Comparison of ENCODE assay signal across 10 cellular contexts in genomic region chr1:25019351-25020172, GRCh38.
A peak's percentile ranks its signal among the peaks of the same experiment; 100 is the strongest.
DNase-seq lines count a peak whose midpoint lies in the region; ATAC-seq and TF ChIP-seq lines count a peak whose summit lies in the region.
"Had no signal": no experiment of that assay in that cellular context is flagged by ENCODE, and none has a peak within 500 bp of the region (broad histone marks: within the 10 kb centered on the region; RNA-seq: fewer than 3 reads in every experiment).

No MANE protein-coding gene starts in this region.

- H3K27me3 Mint-ChIP-seq in T-helper 2 cell treated with Interferon-gamma antibody and Interleukin-4, amounts not matched to agents 5 μg/mL and 100 μg/mL, for 36 hours (ENCODE audit: low read depth) = no peaks in the 10 kb centered on the region
- H3K27me3 Mint-ChIP-seq in IgD-negative memory B cell = no peaks in the 10 kb centered on the region
- H3K27me3 Mint-ChIP-seq in naive thymus-derived CD4-positive, alpha-beta T cell = no peaks in the 10 kb centered on the region

- H3K9me3 ChIP-seq in naive thymus-derived CD4-positive, alpha-beta T cell (ENCODE audit: control insufficient read depth in 2 of 3, low read length in 3 of 3) = no peaks in the 10 kb centered on the region
- H3K9me3 ChIP-seq in SK-N-SH (no peaks in the 10 kb centered on the region), WERI-Rb-1 (ENCODE audit: severe bottlenecking) (no peaks in the 10 kb centered on the region)

- H3K4me1 Mint-ChIP-seq in T-helper 2 cell treated with Interferon-gamma antibody and Interleukin-4, amounts not matched to agents 5 μg/mL and 100 μg/mL, for 36 hours (ENCODE audit: low read depth) = peaks cover 61% of the 10 kb centered on the region
- peaks cover 32 to 35% (median 34%) of the 10 kb centered on the region in 3 donors for H3K4me1 Mint-ChIP-seq in IgD-negative memory B cell
- peaks cover 43 to 70% (median 51%) of the 10 kb centered on the region in 7 donors for H3K4me1 Mint-ChIP-seq in naive thymus-derived CD4-positive, alpha-beta T cell

- no peaks in the 10 kb centered on the region for H3K79me2 ChIP-seq in SK-N-SH (ENCODE audit: insufficient read depth)

- H3K36me3 ChIP-seq in naive thymus-derived CD4-positive, alpha-beta T cell (ENCODE audit: control insufficient read depth in 2 of 3, insufficient read depth in 3 of 3, low read length in 3 of 3) = no peaks in the 10 kb centered on the region
- H3K36me3 ChIP-seq in SK-N-SH (replicated peaks in 1 of 2; ENCODE audit: control insufficient read depth in 1 of 2, insufficient read depth in 2 of 2, low read length in 1 of 2) (no peaks in the 10 kb centered on the region), WERI-Rb-1 (no peaks in the 10 kb centered on the region)

- no peaks in the 10 kb centered on the region for H4K20me1 ChIP-seq in SK-N-SH (ENCODE audit: insufficient read depth)

- 85% methylated on average over 11 of the region's 13 CpGs for WGBS in SK-N-SH (ENCODE audit: low lambda C conversion rate)

- CTCF ChIA-PET in naive thymus-derived CD4-positive, alpha-beta T cell (lab: Charles Lee) = no interaction called here
- CTCF ChIA-PET in SK-N-SH (lab: Yijun Ruan, JAX) = no interaction called here

- ATAC-seq in GM21737 (IDR thresholded peaks at IDR 0.05; ENCODE audit: unreplicated experiment) = peak; percentile 32
- no peak for ATAC-seq in naive thymus-derived CD4-positive, alpha-beta T cell

- H3K9me2 ChIP-seq in SK-N-SH = no peaks in the 10 kb centered on the region

- TF ChIP-seq RAD21 in SK-N-SH (IDR thresholded peaks at IDR 0.05; ENCODE audit: low read length) = no peak

- no peaks in the 10 kb centered on the region for H3K36me3 Mint-ChIP-seq in T-helper 2 cell treated with Interferon-gamma antibody and Interleukin-4, amounts not matched to agents 5 μg/mL and 100 μg/mL, for 36 hours (ENCODE audit: low read depth)
- H3K36me3 Mint-ChIP-seq in IgD-negative memory B cell = no peaks in the 10 kb centered on the region
- no peaks in the 10 kb centered on the region for H3K36me3 Mint-ChIP-seq in naive thymus-derived CD4-positive, alpha-beta T cell

- intact Hi-C loops in naive thymus-derived CD4-positive, alpha-beta T cell (cut with micrococcal nuclease) = loop anchor here (5.0 to 10.0 kb wide), 3 partner anchors 37 to 515 kb away; partner anchors contain the start of gene RCAN3 (in 1 of the 2)
- intact Hi-C loops in dorsolateral prefrontal cortex (cut with DNase I) = no loop called here

- TF ChIP-seq EP300 in SK-N-SH (IDR thresholded peaks at IDR 0.05; ENCODE audit: borderline replicate concordance in 1 of 2, low read depth in 1 of 2, low read length in 1 of 2) = no peak

- H3K9ac ChIP-seq in SK-N-SH = no peak overlapping the region

- H2AFZ ChIP-seq in SK-N-SH (ENCODE audit: low read depth) = no peak overlapping the region

- H3K9me3 Mint-ChIP-seq in T-helper 2 cell treated with Interferon-gamma antibody and Interleukin-4, amounts not matched to agents 5 μg/mL and 100 μg/mL, for 36 hours = no peaks in the 10 kb centered on the region
- H3K9me3 Mint-ChIP-seq in IgD-negative memory B cell = no peaks in the 10 kb centered on the region
- H3K9me3 Mint-ChIP-seq in naive thymus-derived CD4-positive, alpha-beta T cell = peaks cover 0 to 1% (median 0%) of the 10 kb centered on the region in 11 donors

- H3K4me2 ChIP-seq in SK-N-SH = no peak overlapping the region

- no peaks in the 10 kb centered on the region for H3K27me3 ChIP-seq in naive thymus-derived CD4-positive, alpha-beta T cell (ENCODE audit: control insufficient read depth in 2 of 2, insufficient read depth in 2 of 2, low read length in 2 of 2)
- H3K27me3 ChIP-seq in SK-N-SH (ENCODE audit: insufficient read depth) (no peaks in the 10 kb centered on the region), WERI-Rb-1 (ENCODE audit: insufficient read depth, low read depth, severe bottlenecking) (no peaks in the 10 kb centered on the region), dorsolateral prefrontal cortex (peaks cover 0 to 4% (median 0%) of the 10 kb centered on the region in 45 donors)

- no peaks in the 10 kb centered on the region for H3F3A ChIP-seq in SK-N-SH (replicated peaks; ENCODE audit: insufficient read depth)

- peaks cover 35 to 38% of the 10 kb centered on the region in 2 donors for H3K4me1 ChIP-seq in naive thymus-derived CD4-positive, alpha-beta T cell (ENCODE audit: control insufficient read depth in 2 of 2, insufficient read depth in 2 of 2, low read length in 2 of 2)
- peaks cover 8 to 9% of the 10 kb centered on the region in 2 experiments; a peak in 3 of 4 replicates for H3K4me1 ChIP-seq in SK-N-SH (ENCODE audit: control insufficient read depth in 1 of 2, insufficient read depth in 2 of 2, low read depth in 1 of 2, low read length in 1 of 2)

- no peak for DNase-seq in T-helper 2 cell treated with Interferon-gamma antibody and Interleukin-4, amounts not matched to agents 5 μg/mL and 100 μg/mL, for 36 hours (ENCODE audit: low spot score)
- no peak for DNase-seq in T-helper 2 cell
- DNase-seq in naive thymus-derived CD4-positive, alpha-beta T cell = no peak
- DNase-seq in SK-N-SH = no peak
- DNase-seq in WERI-Rb-1 = no peak
- DNase-seq in dorsolateral prefrontal cortex = no peak
- DNase-seq: 8988T, Right ventricle myocardium superior had no signal

- no peak overlapping the region for H3K4me3 ChIP-seq in naive thymus-derived CD4-positive, alpha-beta T cell (ENCODE audit: low read length)
- no peak overlapping the region for H3K4me3 ChIP-seq in SK-N-SH (ENCODE audit: low read depth in 2 of 2, low read length in 1 of 2)
- H3K4me3 ChIP-seq in WERI-Rb-1 (ENCODE audit: low read depth, low read length) = no peak overlapping the region
- no peak overlapping the region for H3K4me3 ChIP-seq in dorsolateral prefrontal cortex

- H3K27ac ChIP-seq in naive thymus-derived CD4-positive, alpha-beta T cell (ENCODE audit: low read depth, low read length) = peak overlapping the region; percentile 89
- H3K27ac ChIP-seq in SK-N-SH (ENCODE audit: low read depth in 2 of 2, low read length in 1 of 2) (no peak overlapping the region), WERI-Rb-1 (no peak overlapping the region), dorsolateral prefrontal cortex (no peak overlapping the region)

- POLR2A ChIA-PET in naive thymus-derived CD4-positive, alpha-beta T cell (lab: Charles Lee) = no interaction called here
- POLR2A ChIA-PET in SK-N-SH (lab: Yijun Ruan, JAX) = no interaction called here

- peak overlapping the region; percentile 32 for H3K27ac Mint-ChIP-seq in T-helper 2 cell treated with Interferon-gamma antibody and Interleukin-4, amounts not matched to agents 5 μg/mL and 100 μg/mL, for 36 hours
- peak overlapping the region; percentile 60 to 97 (median 60) for H3K27ac Mint-ChIP-seq in IgD-negative memory B cell
- H3K27ac Mint-ChIP-seq in naive thymus-derived CD4-positive, alpha-beta T cell = peak overlapping the region; percentile 4 to 98 (median 94)

- TF ChIP-seq CTCF in SK-N-SH (IDR thresholded peaks at IDR 0.05) = no peak
- no peak for TF ChIP-seq CTCF in WERI-Rb-1 (IDR thresholded peaks at IDR 0.05; ENCODE audit: low read depth, low read length)
- TF ChIP-seq CTCF in dorsolateral prefrontal cortex (IDR thresholded peaks at IDR 0.05 in 54 of 56, conservative IDR thresholded peaks at IDR 0.05 in 2 of 56; ENCODE audit: low read depth in 1 of 56, partially characterized antibody in 56 of 56) = no peak

- H3K4me3 Mint-ChIP-seq in T-helper 2 cell treated with Interferon-gamma antibody and Interleukin-4, amounts not matched to agents 5 μg/mL and 100 μg/mL, for 36 hours = no peak overlapping the region
- H3K4me3 Mint-ChIP-seq in IgD-negative memory B cell = peak overlapping the region; percentile 1 to 81 (median 40)
- H3K4me3 Mint-ChIP-seq in naive thymus-derived CD4-positive, alpha-beta T cell = peak overlapping the region in 2 of 10 donors; percentile 22 to 47

TF ChIP-seq in SK-N-SH, 30 proteins besides CTCF, POLR2A, EP300 and RAD21:
- no peak for TF ChIP-seq TEAD4 (IDR thresholded peaks at IDR 0.05; ENCODE audit: borderline replicate concordance, insufficient read depth)

Comparison
In these comparisons a context has a peak if more than half of its experiments do, and no peak if none do; other contexts are left out.
1. H3K27ac Mint-ChIP-seq: peak in every context shown above with its lines; median percentile 94 in naive thymus-derived CD4-positive, alpha-beta T cell; 60 in IgD-negative memory B cell; 32 in T-helper 2 cell treated with Interferon-gamma antibody and Interleukin-4, amounts not matched to agents 5 μg/mL and 100 μg/mL, for 36 hours.
2. intact Hi-C loops: an anchor here in naive thymus-derived CD4-positive, alpha-beta T cell (5.0 to 10.0 kb wide); none called in dorsolateral prefrontal cortex.